ENCODE assay signal across 1 cellular context in the genomic region with DNA sequence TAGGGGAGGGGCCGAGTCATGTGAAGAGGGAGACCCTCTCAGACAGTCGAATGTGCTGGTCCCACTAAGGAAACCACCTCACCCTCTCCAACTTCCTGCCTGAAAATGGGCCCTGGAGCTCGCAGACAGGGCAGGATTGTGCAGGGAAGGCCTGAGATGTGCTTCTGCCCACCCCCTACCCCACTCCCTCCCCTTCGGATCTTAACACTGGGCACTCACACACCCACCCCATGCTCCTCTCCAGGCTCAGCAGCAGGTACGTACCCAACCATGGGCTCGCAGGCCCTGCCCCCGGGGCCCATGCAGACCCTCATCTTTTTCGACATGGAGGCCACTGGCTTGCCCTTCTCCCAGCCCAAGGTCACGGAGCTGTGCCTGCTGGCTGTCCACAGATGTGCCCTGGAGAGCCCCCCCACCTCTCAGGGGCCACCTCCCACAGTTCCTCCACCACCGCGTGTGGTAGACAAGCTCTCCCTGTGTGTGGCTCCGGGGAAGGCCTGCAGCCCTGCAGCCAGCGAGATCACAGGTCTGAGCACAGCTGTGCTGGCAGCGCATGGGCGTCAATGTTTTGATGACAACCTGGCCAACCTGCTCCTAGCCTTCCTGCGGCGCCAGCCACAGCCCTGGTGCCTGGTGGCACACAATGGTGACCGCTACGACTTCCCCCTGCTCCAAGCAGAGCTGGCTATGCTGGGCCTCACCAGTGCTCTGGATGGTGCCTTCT.
TF ChIP-seq lines count a peak whose summit lies in the region.

No MANE protein-coding gene starts in this region.

TF ChIP-seq in SK-N-SH treated with all-trans-retinoic acid at 6 μM for 48 hours, 23 proteins besides CTCF, POLR2A, EP300 and RAD21 (continued from another document):
- TF ChIP-seq, protein P1, sequence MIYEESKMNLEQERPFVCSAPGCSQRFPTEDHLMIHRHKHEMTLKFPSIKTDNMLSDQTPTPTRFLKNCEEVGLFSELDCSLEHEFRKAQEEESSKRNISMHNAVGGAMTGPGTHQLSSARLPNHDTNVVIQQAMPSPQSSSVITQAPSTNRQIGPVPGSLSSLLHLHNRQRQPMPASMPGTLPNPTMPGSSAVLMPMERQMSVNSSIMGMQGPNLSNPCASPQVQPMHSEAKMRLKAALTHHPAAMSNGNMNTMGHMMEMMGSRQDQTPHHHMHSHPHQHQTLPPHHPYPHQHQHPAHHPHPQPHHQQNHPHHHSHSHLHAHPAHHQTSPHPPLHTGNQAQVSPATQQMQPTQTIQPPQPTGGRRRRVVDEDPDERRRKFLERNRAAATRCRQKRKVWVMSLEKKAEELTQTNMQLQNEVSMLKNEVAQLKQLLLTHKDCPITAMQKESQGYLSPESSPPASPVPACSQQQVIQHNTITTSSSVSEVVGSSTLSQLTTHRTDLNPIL (CRISPR knock-in tag; IDR thresholded peaks at IDR 0.05; ENCODE audit: low read depth): no peak
- TF ChIP-seq TOX (CRISPR knock-in tag; IDR thresholded peaks at IDR 0.05; ENCODE audit: borderline replicate concordance): no peak
- TF ChIP-seq PPARA (CRISPR knock-in tag; IDR thresholded peaks at IDR 0.05; ENCODE audit: borderline replicate concordance): no peak
- TF ChIP-seq ZNF565 (CRISPR knock-in tag; conservative IDR thresholded peaks at IDR 0.05; ENCODE audit: low read depth): no peak
- TF ChIP-seq RARB (CRISPR knock-in tag; IDR thresholded peaks at IDR 0.05): no peak
- TF ChIP-seq ZFP3 (CRISPR knock-in tag; IDR thresholded peaks at IDR 0.05): no peak
- TF ChIP-seq, protein P2, sequence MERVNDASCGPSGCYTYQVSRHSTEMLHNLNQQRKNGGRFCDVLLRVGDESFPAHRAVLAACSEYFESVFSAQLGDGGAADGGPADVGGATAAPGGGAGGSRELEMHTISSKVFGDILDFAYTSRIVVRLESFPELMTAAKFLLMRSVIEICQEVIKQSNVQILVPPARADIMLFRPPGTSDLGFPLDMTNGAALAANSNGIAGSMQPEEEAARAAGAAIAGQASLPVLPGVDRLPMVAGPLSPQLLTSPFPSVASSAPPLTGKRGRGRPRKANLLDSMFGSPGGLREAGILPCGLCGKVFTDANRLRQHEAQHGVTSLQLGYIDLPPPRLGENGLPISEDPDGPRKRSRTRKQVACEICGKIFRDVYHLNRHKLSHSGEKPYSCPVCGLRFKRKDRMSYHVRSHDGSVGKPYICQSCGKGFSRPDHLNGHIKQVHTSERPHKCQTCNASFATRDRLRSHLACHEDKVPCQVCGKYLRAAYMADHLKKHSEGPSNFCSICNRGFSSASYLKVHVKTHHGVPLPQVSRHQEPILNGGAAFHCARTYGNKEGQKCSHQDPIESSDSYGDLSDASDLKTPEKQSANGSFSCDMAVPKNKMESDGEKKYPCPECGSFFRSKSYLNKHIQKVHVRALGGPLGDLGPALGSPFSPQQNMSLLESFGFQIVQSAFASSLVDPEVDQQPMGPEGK (CRISPR knock-in tag; IDR thresholded peaks at IDR 0.05; ENCODE audit: borderline replicate concordance): no peak
